In the genomic region with DNA sequence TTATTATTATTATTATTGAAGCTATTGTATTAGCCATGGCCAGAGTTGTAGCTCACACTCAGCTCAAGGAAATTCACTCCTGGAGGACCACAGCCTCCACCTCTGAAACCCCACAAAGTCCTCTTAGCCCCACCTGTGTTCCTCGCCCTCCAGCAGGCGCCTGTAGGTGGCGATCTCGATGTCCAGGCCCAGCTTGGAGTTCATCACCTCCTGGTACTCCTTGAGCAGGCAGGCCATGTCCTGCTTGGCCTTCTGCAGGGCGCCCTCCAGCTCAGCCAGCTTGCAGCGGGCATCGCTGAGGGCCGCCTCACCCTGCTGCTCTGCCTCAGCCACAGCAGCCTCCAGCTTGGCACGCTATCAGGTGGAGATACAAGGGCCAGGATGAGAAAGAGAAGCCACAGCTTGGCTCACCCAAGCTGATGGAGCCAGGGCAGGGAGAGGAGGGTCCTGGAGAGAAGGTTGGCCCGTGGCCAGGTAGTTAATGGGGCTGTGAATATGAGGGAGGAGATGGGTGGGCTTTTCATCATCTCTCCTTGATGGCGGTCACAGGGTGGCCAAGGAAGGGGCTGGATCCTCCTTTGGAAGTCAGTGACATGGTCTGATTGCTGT, we compare ENCODE assay signal across 1 cellular context.
TF ChIP-seq lines count a peak whose summit lies in the region.

No MANE protein-coding gene starts in this region.

TF ChIP-seq in A549, 52 proteins besides CTCF, POLR2A, EP300 and RAD21 (continued from another document):
- TF ChIP-seq, protein P1, sequence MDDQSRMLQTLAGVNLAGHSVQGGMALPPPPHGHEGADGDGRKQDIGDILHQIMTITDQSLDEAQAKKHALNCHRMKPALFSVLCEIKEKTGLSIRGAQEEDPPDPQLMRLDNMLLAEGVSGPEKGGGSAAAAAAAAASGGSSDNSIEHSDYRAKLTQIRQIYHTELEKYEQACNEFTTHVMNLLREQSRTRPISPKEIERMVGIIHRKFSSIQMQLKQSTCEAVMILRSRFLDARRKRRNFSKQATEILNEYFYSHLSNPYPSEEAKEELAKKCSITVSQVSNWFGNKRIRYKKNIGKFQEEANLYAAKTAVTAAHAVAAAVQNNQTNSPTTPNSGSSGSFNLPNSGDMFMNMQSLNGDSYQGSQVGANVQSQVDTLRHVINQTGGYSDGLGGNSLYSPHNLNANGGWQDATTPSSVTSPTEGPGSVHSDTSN (IDR thresholded peaks at IDR 0.05): no peak
- TF ChIP-seq, protein P2, sequence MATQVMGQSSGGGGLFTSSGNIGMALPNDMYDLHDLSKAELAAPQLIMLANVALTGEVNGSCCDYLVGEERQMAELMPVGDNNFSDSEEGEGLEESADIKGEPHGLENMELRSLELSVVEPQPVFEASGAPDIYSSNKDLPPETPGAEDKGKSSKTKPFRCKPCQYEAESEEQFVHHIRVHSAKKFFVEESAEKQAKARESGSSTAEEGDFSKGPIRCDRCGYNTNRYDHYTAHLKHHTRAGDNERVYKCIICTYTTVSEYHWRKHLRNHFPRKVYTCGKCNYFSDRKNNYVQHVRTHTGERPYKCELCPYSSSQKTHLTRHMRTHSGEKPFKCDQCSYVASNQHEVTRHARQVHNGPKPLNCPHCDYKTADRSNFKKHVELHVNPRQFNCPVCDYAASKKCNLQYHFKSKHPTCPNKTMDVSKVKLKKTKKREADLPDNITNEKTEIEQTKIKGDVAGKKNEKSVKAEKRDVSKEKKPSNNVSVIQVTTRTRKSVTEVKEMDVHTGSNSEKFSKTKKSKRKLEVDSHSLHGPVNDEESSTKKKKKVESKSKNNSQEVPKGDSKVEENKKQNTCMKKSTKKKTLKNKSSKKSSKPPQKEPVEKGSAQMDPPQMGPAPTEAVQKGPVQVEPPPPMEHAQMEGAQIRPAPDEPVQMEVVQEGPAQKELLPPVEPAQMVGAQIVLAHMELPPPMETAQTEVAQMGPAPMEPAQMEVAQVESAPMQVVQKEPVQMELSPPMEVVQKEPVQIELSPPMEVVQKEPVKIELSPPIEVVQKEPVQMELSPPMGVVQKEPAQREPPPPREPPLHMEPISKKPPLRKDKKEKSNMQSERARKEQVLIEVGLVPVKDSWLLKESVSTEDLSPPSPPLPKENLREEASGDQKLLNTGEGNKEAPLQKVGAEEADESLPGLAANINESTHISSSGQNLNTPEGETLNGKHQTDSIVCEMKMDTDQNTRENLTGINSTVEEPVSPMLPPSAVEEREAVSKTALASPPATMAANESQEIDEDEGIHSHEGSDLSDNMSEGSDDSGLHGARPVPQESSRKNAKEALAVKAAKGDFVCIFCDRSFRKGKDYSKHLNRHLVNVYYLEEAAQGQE (IDR thresholded peaks at IDR 0.05): no peak
- TF ChIP-seq SREBF2 (IDR thresholded peaks at IDR 0.05) (no peak), FOSL2 (IDR thresholded peaks at IDR 0.05) (no peak), FOSL2 (CRISPR knock-in tag; IDR thresholded peaks at IDR 0.05) (no peak), HEYL (CRISPR knock-in tag; IDR thresholded peaks at IDR 0.05) (no peak)
